In the genomic region with DNA sequence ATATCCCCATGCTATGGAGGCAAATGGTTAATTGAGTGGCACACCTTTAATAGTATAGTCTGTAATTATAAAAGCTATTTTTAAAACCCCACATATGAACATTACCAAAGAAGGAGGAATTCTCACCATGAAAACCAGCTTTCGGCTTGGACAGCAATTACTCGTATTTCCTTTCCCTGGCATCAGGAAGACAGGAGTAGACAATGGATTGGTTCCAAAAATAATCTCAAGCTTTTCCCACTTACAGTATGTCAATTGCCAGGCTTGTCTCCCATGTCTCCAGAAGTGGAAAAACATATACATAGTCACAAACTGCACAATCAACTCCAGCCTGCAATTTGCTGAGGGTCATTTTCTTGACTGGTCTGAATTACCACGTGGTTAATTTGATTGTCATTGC, we compare ENCODE assay signal across 2 cellular contexts.
TF ChIP-seq lines count a peak whose summit lies in the region.

No MANE protein-coding gene starts in this region.

TF ChIP-seq in SK-N-SH, 30 proteins besides CTCF, POLR2A, EP300 and RAD21 (continued from another document):
- TF ChIP-seq, protein P1, sequence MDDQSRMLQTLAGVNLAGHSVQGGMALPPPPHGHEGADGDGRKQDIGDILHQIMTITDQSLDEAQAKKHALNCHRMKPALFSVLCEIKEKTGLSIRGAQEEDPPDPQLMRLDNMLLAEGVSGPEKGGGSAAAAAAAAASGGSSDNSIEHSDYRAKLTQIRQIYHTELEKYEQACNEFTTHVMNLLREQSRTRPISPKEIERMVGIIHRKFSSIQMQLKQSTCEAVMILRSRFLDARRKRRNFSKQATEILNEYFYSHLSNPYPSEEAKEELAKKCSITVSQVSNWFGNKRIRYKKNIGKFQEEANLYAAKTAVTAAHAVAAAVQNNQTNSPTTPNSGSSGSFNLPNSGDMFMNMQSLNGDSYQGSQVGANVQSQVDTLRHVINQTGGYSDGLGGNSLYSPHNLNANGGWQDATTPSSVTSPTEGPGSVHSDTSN (IDR thresholded peaks at IDR 0.05): peak; percentile 41; the same call in 1 of the 2 replicates
- no peak for TF ChIP-seq NRF1 (IDR thresholded peaks at IDR 0.05; ENCODE audit: low read depth, low read length)
- TF ChIP-seq, protein P2, sequence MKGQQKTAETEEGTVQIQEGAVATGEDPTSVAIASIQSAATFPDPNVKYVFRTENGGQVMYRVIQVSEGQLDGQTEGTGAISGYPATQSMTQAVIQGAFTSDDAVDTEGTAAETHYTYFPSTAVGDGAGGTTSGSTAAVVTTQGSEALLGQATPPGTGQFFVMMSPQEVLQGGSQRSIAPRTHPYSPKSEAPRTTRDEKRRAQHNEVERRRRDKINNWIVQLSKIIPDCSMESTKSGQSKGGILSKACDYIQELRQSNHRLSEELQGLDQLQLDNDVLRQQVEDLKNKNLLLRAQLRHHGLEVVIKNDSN (IDR thresholded peaks at IDR 0.05; ENCODE audit: borderline replicate concordance, low read depth): no peak
- peak; percentile 38; the same call in 1 of the 2 replicates for TF ChIP-seq NFIC (IDR thresholded peaks at IDR 0.05; ENCODE audit: borderline replicate concordance)
- TF ChIP-seq TCF12 (IDR thresholded peaks at IDR 0.05): 0 out of 2 replicates have a peak, but pooled peaks have one; percentile 14
- no peak for TF ChIP-seq CHD2 (IDR thresholded peaks at IDR 0.05; ENCODE audit: low read length, partially characterized antibody)
- no peak for TF ChIP-seq GABPA (IDR thresholded peaks at IDR 0.05; ENCODE audit: low read depth)
- no peak for TF ChIP-seq RXRA (IDR thresholded peaks at IDR 0.05; ENCODE audit: borderline replicate concordance, low read depth)
- TF ChIP-seq FOXM1 (IDR thresholded peaks at IDR 0.05; ENCODE audit: low read depth): no peak
- no peak for TF ChIP-seq RCOR1 (IDR thresholded peaks at IDR 0.05; ENCODE audit: low read length)
- TF ChIP-seq FOXJ3 (CRISPR knock-in tag; IDR thresholded peaks at IDR 0.05): no peak
- no peak for TF ChIP-seq YY1 (IDR thresholded peaks at IDR 0.05; ENCODE audit: low read depth)
- TF ChIP-seq TEAD4 (IDR thresholded peaks at IDR 0.05; ENCODE audit: borderline replicate concordance, insufficient read depth): no peak

TF ChIP-seq in SK-N-SH treated with all-trans-retinoic acid at 6 μM for 48 hours, 23 proteins besides CTCF, POLR2A, EP300 and RAD21 (continued from another document):
- no peak for TF ChIP-seq ESRRG (CRISPR knock-in tag; IDR thresholded peaks at IDR 0.05)
